14 cellular contexts compared by ENCODE assay signal in genomic region chr1:200889571-200889970, GRCh38. TPM values are rescaled to one million over a fixed set of nuclear protein-coding genes. Genes with fewer than 3 reads are reported as not detected.
A peak's percentile ranks its signal among the peaks of the same experiment; 100 is the strongest.
DNase-seq lines count a peak whose midpoint lies in the region; ATAC-seq and TF ChIP-seq lines count a peak whose summit lies in the region.
"Had no signal": no experiment of that assay in that cellular context is flagged by ENCODE, and none has a peak within 500 bp of the region (broad histone marks: within the 10 kb centered on the region; RNA-seq: fewer than 3 reads in every experiment).

No MANE protein-coding gene starts in this region.

- H3K36me3 ChIP-seq in OCI-LY3 (replicated peaks; ENCODE audit: low read depth, low read length) (no peaks in the 10 kb centered on the region), endodermal cell (ENCODE audit: control insufficient read depth, insufficient read depth, low read length) (no peaks in the 10 kb centered on the region)
- H3K36me3 ChIP-seq: prostate gland had no signal

- H3K36me3 Mint-ChIP-seq in endodermal cell (ENCODE audit: low read depth): no peaks in the 10 kb centered on the region
- H3K36me3 Mint-ChIP-seq: mesothelial cell of epicardium had no signal

- 94 to 100% methylated on average over 1 to 2 of the region's 2 CpGs for WGBS in endodermal cell (ENCODE audit: insufficient coverage in 1 of 2, insufficient read length in 1 of 2), 2 experiments

- 0 out of 2 replicates have a peak overlapping the region, but pooled peaks have one; percentile 86 for H3K4me2 ChIP-seq in OCI-LY3 (ENCODE audit: low read length)

- H2AFZ ChIP-seq in OCI-LY3 (ENCODE audit: low read depth, low read length): no peak overlapping the region

- H3K4me1 ChIP-seq in OCI-LY3 (ENCODE audit: low read length) (peaks cover 36% of the 10 kb centered on the region), endodermal cell (ENCODE audit: control insufficient read depth, insufficient read depth, low read length) (peaks cover 25% of the 10 kb centered on the region)
- H3K4me1 ChIP-seq: prostate gland had no signal

- H3K27me3 Mint-ChIP-seq in endodermal cell (ENCODE audit: insufficient read depth): peaks cover 3% of the 10 kb centered on the region

- no peak overlapping the region for H3K9ac ChIP-seq in OCI-LY3 (ENCODE audit: low read length)
- H3K9ac ChIP-seq in endodermal cell (ENCODE audit: extremely low read depth, low read length, poor library complexity, severe bottlenecking): no peak overlapping the region

- H3K9me3 ChIP-seq in OCI-LY3 (ENCODE audit: insufficient read depth, low read length) (no peaks in the 10 kb centered on the region), endodermal cell (ENCODE audit: control insufficient read depth, low read length) (no peaks in the 10 kb centered on the region)
- H3K9me3 ChIP-seq: prostate gland had no signal

- TF ChIP-seq CTCF in OCI-LY3 (IDR thresholded peaks at IDR 0.05; ENCODE audit: low read depth, low read length): no peak
- no peak for TF ChIP-seq CTCF in endodermal cell (conservative IDR thresholded peaks at IDR 0.05)

- H3K79me2 ChIP-seq in OCI-LY3 (ENCODE audit: low read length): no peaks in the 10 kb centered on the region

- no peaks in the 10 kb centered on the region for H4K20me1 ChIP-seq in OCI-LY3 (ENCODE audit: insufficient read depth, low read length)

- no peak overlapping the region for H3K27ac Mint-ChIP-seq in endodermal cell
- H3K27ac Mint-ChIP-seq: mesothelial cell of epicardium had no signal

- H3K27me3 ChIP-seq in OCI-LY3 (ENCODE audit: low read depth, low read length) (peaks cover 60% of the 10 kb centered on the region), endodermal cell (ENCODE audit: control insufficient read depth, insufficient read depth, low read length, poor library complexity, severe bottlenecking) (no peaks in the 10 kb centered on the region)

- peaks cover 55% of the 10 kb centered on the region for H3K4me1 Mint-ChIP-seq in endodermal cell

- ATAC-seq in GM21737 (IDR thresholded peaks at IDR 0.05; ENCODE audit: unreplicated experiment) (no peak), HG03457 (IDR thresholded peaks at IDR 0.05; ENCODE audit: unreplicated experiment) (no peak), HG03196 (IDR thresholded peaks at IDR 0.05; ENCODE audit: unreplicated experiment) (no peak)

- no peak overlapping the region for H3K27ac ChIP-seq in OCI-LY3 (ENCODE audit: low read length)
- no peak overlapping the region for H3K27ac ChIP-seq in endodermal cell (ENCODE audit: low read depth, low read length)
- H3K27ac ChIP-seq: prostate gland had no signal

- no peaks in the 10 kb centered on the region for H3K9me3 Mint-ChIP-seq in endodermal cell
- H3K9me3 Mint-ChIP-seq: mesothelial cell of epicardium had no signal

- DNase-seq in stimulated activated CD4-positive, alpha-beta T cell treated with anti-CD3 and anti-CD28 coated beads, Interleukin-4, amount 100 ng/mL, for 24 hours: peak; percentile 44
- DNase-seq in stimulated activated CD4-positive, alpha-beta T cell treated with anti-CD3 and anti-CD28 coated beads, Interleukin-2, amount 100 ng/mL, for 48 hours: no peak
- DNase-seq in endodermal cell: no peak
- DNase-seq: activated CD4-positive, alpha-beta T cell treated with anti-CD3 and anti-CD28 coated beads, Interleukin-2, amount 50 U/mL, for 1 hour; amygdala; dermis blood vessel endothelial cell; KG1; substantia nigra had no signal

- no peak overlapping the region for H3K4me3 ChIP-seq in OCI-LY3 (ENCODE audit: low read length)
- H3K4me3 ChIP-seq in endodermal cell (ENCODE audit: low read length): no peak overlapping the region
- H3K4me3 ChIP-seq: prostate gland had no signal

- peak overlapping the region; percentile 93 for H3K4me3 Mint-ChIP-seq in endodermal cell

RNA-seq across cellular contexts. Expression of gene INAVA, which starts 5.1 kb away (rescaled TPM):
- 10 to 100 TPM; 59.5 to 61.5 TPM for total RNA-seq in endodermal cell
- 27.8 TPM for polyA plus RNA-seq in endodermal cell (2013, experiment 1 of 2)
- 26.1 TPM for polyA plus RNA-seq in endodermal cell (2013, experiment 2 of 2)

RNA-seq across cellular contexts. Expression of gene GPR25, which starts 16.8 kb away (rescaled TPM):
- not detected for total RNA-seq in endodermal cell
- polyA plus RNA-seq in endodermal cell (2013, experiment 1 of 2): not detected
- not detected for polyA plus RNA-seq in endodermal cell (2013, experiment 2 of 2)
- total RNA-seq: dermis blood vessel endothelial cell had no signal
